ENCODE assay signal across 22 cellular contexts in the genomic region with DNA sequence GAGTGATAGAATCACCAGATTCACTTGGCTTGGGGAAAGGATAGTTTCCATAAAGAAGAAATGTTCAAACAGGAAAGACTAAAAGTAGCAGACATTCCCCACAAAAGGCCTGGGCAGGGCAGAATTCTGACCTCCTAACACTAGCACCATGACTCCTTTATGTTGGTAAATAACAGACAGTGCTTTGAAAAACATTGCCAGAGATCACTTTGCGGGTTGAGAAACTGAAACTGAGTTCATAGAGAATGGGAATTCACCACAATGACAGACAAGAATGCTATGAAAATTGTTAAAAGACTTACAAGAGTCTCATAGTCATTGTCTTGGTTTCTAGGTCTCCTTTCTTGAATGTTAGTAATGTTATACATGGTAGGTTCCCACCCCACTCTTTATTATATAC.
DNase-seq lines count a peak whose midpoint lies in the region; ATAC-seq and TF ChIP-seq lines count a peak whose summit lies in the region.
"Had no signal": no experiment of that assay in that cellular context is flagged by ENCODE, and none has a peak within 500 bp of the region (broad histone marks: within the 10 kb centered on the region; RNA-seq: fewer than 3 reads in every experiment).

No MANE protein-coding gene starts in this region.

- H3K4me1 ChIP-seq in GM23338 (ENCODE audit: insufficient read depth), result peaks cover 13% of the 10 kb centered on the region
- no peaks in the 10 kb centered on the region for H3K4me1 ChIP-seq in right cardiac atrium (ENCODE audit: control insufficient read depth, insufficient read depth, low read length)
- H3K4me1 ChIP-seq: ascending aorta, prostate gland, spleen had no signal

- no peaks in the 10 kb centered on the region for H3K27me3 ChIP-seq in GM23338 (ENCODE audit: insufficient read depth)
- H3K27me3 ChIP-seq in right cardiac atrium (ENCODE audit: control insufficient read depth, insufficient read depth), result no peaks in the 10 kb centered on the region
- H3K27me3 ChIP-seq: ascending aorta, hepatocyte, spleen had no signal

- H3K4me3 ChIP-seq in GM23338 (no peak overlapping the region), right cardiac atrium (ENCODE audit: low read length) (no peak overlapping the region)
- H3K4me3 ChIP-seq: ascending aorta, hepatocyte, prostate gland, spleen had no signal

- no peaks in the 10 kb centered on the region for H4K20me1 ChIP-seq in GM23338 (replicated peaks; ENCODE audit: insufficient read depth)

- H3K4me2 ChIP-seq in GM23338, result no peak overlapping the region
- H3K4me2 ChIP-seq: hepatocyte had no signal

- H3K36me3 ChIP-seq in GM23338 (ENCODE audit: insufficient read depth), result no peaks in the 10 kb centered on the region
- H3K36me3 ChIP-seq: ascending aorta, prostate gland, spleen, WERI-Rb-1 had no signal

- H3K27ac ChIP-seq in GM23338 (ENCODE audit: low read depth) (no peak overlapping the region), right cardiac atrium (ENCODE audit: low read length) (no peak overlapping the region)
- H3K27ac ChIP-seq: ascending aorta, hepatocyte, prostate gland, spleen, WERI-Rb-1 had no signal

- H3K27ac Mint-ChIP-seq in GM23338, result no peak overlapping the region
- H3K27ac Mint-ChIP-seq in memory B cell, result no peak overlapping the region
- H3K27ac Mint-ChIP-seq: B cell, nephron, type B pancreatic cell had no signal

- H3K4me3 Mint-ChIP-seq in GM23338 (no peak overlapping the region), memory B cell (no peak overlapping the region)
- H3K4me3 Mint-ChIP-seq: B cell, nephron, type B pancreatic cell had no signal

- H2AFZ ChIP-seq in GM23338, result 0 out of 2 replicates have a peak overlapping the region, but pooled peaks have one; percentile 15
- H2AFZ ChIP-seq: hepatocyte had no signal

- peak; percentile 71 for ATAC-seq in GM18868 (IDR thresholded peaks at IDR 0.05; ENCODE audit: unreplicated experiment)
- ATAC-seq in GM23338, result peak; percentile 52; the same call in 2 of the 3 replicates
- ATAC-seq in HG03520 (IDR thresholded peaks at IDR 0.05; ENCODE audit: unreplicated experiment), result peak; percentile 59
- peak; percentile 45 for ATAC-seq in memory B cell (ENCODE audit: low read depth)
- no peak for ATAC-seq in right cardiac atrium
- ATAC-seq in HG03457 (IDR thresholded peaks at IDR 0.05; ENCODE audit: unreplicated experiment), result no peak

- no peaks in the 10 kb centered on the region for H3K27me3 Mint-ChIP-seq in GM23338 (ENCODE audit: insufficient read depth, low read depth, poor library complexity)
- H3K27me3 Mint-ChIP-seq in memory B cell, result no peaks in the 10 kb centered on the region
- H3K27me3 Mint-ChIP-seq: type B pancreatic cell had no signal

- H3K9me2 ChIP-seq in GM23338 (ENCODE audit: insufficient read depth), result no peaks in the 10 kb centered on the region

- no peaks in the 10 kb centered on the region for H3K9me3 ChIP-seq in right cardiac atrium (ENCODE audit: control insufficient read depth, low read length)
- H3K9me3 ChIP-seq: ascending aorta, prostate gland had no signal

- no peak for TF ChIP-seq CTCF in GM23338 (conservative IDR thresholded peaks at IDR 0.05; ENCODE audit: low read depth in 2 of 2)

- no peaks in the 10 kb centered on the region for H3K9me3 Mint-ChIP-seq in GM23338
- no peaks in the 10 kb centered on the region for H3K9me3 Mint-ChIP-seq in memory B cell
- H3K9me3 Mint-ChIP-seq: nephron, type B pancreatic cell had no signal

- 53% methylated on average over 1 of the region's 1 CpG for WGBS in right cardiac atrium

- H3K4me1 Mint-ChIP-seq in GM23338, result peaks cover 21% of the 10 kb centered on the region
- peaks cover 12% of the 10 kb centered on the region for H3K4me1 Mint-ChIP-seq in memory B cell

- DNase-seq in GM23338 (ENCODE audit: low spot score) (no peak), memory B cell (ENCODE audit: low spot score in 2 of 2) (no peak), right cardiac atrium (no peak), NK-92 (lab: John Stamatoyannopoulos, UW; ENCODE audit: unreplicated experiment) (no peak)
- DNase-seq: activated gamma-delta T cell treated with Interleukin-2 at 50 U/mL for 16 hours; mesendoderm; NCI-H146; NCI-H226; Right ventricle myocardium superior; spleen; stimulated activated naive CD4-positive, alpha-beta T cell; T-helper 1 cell; WERI-Rb-1 had no signal

- no peaks in the 10 kb centered on the region for H3F3A ChIP-seq in GM23338 (replicated peaks; ENCODE audit: low read depth)

- intact Hi-C loops in right cardiac atrium (cut with DNase I), result no loop called here

- H3K36me3 Mint-ChIP-seq in GM23338 (ENCODE audit: low read depth) (no peaks in the 10 kb centered on the region), memory B cell (no peaks in the 10 kb centered on the region)
- H3K36me3 Mint-ChIP-seq: type B pancreatic cell had no signal

- no peaks in the 10 kb centered on the region for H3K79me2 ChIP-seq in GM23338 (replicated peaks; ENCODE audit: insufficient read depth)
- H3K79me2 ChIP-seq: hepatocyte had no signal

TF ChIP-seq in GM23338, 12 proteins besides CTCF, POLR2A, EP300 and RAD21:
- TF ChIP-seq ZNF331 (CRISPR knock-in tag; IDR thresholded peaks at IDR 0.05; ENCODE audit: low read depth) (no peak), EZH2phosphoT487 (IDR thresholded peaks at IDR 0.05; ENCODE audit: unreplicated experiment) (no peak), ZNF114 (CRISPR knock-in tag; IDR thresholded peaks at IDR 0.05) (no peak), POLR2AphosphoS5 (IDR thresholded peaks at IDR 0.05; ENCODE audit: low read depth) (no peak), JUNB (IDR thresholded peaks at IDR 0.05; ENCODE audit: unreplicated experiment) (no peak), NANOG (IDR thresholded peaks at IDR 0.05; ENCODE audit: borderline replicate concordance) (no peak)
- TF ChIP-seq, protein P1, sequence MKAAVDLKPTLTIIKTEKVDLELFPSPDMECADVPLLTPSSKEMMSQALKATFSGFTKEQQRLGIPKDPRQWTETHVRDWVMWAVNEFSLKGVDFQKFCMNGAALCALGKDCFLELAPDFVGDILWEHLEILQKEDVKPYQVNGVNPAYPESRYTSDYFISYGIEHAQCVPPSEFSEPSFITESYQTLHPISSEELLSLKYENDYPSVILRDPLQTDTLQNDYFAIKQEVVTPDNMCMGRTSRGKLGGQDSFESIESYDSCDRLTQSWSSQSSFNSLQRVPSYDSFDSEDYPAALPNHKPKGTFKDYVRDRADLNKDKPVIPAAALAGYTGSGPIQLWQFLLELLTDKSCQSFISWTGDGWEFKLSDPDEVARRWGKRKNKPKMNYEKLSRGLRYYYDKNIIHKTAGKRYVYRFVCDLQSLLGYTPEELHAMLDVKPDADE (IDR thresholded peaks at IDR 0.05), result no peak
- TF ChIP-seq, protein P2, sequence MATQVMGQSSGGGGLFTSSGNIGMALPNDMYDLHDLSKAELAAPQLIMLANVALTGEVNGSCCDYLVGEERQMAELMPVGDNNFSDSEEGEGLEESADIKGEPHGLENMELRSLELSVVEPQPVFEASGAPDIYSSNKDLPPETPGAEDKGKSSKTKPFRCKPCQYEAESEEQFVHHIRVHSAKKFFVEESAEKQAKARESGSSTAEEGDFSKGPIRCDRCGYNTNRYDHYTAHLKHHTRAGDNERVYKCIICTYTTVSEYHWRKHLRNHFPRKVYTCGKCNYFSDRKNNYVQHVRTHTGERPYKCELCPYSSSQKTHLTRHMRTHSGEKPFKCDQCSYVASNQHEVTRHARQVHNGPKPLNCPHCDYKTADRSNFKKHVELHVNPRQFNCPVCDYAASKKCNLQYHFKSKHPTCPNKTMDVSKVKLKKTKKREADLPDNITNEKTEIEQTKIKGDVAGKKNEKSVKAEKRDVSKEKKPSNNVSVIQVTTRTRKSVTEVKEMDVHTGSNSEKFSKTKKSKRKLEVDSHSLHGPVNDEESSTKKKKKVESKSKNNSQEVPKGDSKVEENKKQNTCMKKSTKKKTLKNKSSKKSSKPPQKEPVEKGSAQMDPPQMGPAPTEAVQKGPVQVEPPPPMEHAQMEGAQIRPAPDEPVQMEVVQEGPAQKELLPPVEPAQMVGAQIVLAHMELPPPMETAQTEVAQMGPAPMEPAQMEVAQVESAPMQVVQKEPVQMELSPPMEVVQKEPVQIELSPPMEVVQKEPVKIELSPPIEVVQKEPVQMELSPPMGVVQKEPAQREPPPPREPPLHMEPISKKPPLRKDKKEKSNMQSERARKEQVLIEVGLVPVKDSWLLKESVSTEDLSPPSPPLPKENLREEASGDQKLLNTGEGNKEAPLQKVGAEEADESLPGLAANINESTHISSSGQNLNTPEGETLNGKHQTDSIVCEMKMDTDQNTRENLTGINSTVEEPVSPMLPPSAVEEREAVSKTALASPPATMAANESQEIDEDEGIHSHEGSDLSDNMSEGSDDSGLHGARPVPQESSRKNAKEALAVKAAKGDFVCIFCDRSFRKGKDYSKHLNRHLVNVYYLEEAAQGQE (IDR thresholded peaks at IDR 0.05; ENCODE audit: unreplicated experiment), result no peak
TF ChIP-seq in GM23338: peak in this region for 0.

Comparison
In these comparisons a context has a peak if more than half of its experiments do, and no peak if none do; other contexts are left out.
1. ATAC-seq: peak in GM18868 (single experiment), GM23338 (single experiment), HG03520 (single experiment) and memory B cell (single experiment); none in right cardiac atrium (0 of 2) and HG03457 (single experiment).